1 cellular context compared by ENCODE assay signal in the genomic region with DNA sequence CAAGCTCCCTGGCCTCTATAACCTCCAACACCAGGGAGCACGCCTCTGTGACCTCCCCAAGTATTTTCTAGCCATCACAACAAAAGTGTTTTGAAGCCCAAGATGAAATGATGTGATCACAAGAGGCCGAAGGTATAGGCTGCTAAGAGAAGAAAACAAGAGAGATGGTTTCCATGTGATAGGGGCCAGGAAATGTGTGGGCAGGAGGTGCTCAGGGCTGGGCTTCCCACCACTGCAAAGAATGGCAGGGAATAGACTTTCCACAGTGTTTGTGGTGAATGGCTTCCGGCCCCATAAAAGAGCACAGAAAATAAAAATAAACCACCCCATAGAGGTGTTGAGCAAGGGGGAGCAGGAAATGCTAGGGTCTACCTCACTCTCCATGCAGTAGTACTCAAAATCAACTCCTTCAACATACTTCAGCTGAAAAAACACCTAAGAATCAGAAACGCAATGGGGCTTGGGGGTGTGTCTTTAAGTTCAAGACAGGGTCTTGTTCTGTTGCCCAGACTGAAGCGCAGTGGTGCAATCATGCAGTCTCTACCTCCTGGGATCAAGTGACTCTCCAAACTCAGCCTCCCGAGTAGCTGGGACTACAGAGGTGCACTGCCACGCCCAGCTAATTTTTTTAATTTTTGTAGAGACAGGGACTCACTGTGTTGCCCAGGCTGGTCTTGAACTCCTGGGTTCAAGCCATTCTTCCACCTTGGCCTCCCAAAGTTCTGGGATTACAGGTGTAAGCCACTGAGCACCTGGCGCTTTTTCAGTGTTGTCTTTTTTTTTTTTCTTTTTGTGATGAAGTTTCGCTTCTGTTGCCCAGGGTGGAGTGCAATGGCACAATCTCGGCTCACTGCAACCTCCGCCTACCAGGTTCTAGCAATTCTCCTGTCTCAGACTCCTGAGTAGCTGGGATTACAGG.
TF ChIP-seq lines count a peak whose summit lies in the region.

No MANE protein-coding gene starts in this region.

TF ChIP-seq in HepG2, 621 proteins besides CTCF, POLR2A, EP300 and RAD21 (continued from another document and continues in another):
- TF ChIP-seq, protein P1, sequence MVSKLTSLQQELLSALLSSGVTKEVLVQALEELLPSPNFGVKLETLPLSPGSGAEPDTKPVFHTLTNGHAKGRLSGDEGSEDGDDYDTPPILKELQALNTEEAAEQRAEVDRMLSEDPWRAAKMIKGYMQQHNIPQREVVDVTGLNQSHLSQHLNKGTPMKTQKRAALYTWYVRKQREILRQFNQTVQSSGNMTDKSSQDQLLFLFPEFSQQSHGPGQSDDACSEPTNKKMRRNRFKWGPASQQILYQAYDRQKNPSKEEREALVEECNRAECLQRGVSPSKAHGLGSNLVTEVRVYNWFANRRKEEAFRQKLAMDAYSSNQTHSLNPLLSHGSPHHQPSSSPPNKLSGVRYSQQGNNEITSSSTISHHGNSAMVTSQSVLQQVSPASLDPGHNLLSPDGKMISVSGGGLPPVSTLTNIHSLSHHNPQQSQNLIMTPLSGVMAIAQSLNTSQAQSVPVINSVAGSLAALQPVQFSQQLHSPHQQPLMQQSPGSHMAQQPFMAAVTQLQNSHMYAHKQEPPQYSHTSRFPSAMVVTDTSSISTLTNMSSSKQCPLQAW (CRISPR knock-in tag; IDR thresholded peaks at IDR 0.05), result peak; percentile 76
- TF ChIP-seq KMT2B (CRISPR knock-in tag; IDR thresholded peaks at IDR 0.05), result no peak
- 0 out of 2 replicates have a peak, but pooled peaks have one; percentile 67 for TF ChIP-seq ZNF136 (CRISPR knock-in tag; IDR thresholded peaks at IDR 0.05; ENCODE audit: low read depth)
- TF ChIP-seq ZFP62 (CRISPR knock-in tag; IDR thresholded peaks at IDR 0.05), result no peak
- TF ChIP-seq RARG (CRISPR knock-in tag; IDR thresholded peaks at IDR 0.05; ENCODE audit: low read depth), result no peak
- no peak for TF ChIP-seq MED1 (CRISPR knock-in tag; IDR thresholded peaks at IDR 0.05)
- no peak; the same call in 1 of the 2 replicates for TF ChIP-seq WIZ (CRISPR knock-in tag; IDR thresholded peaks at IDR 0.05)
- peak; percentile 57; the same call in 1 of the 2 replicates for TF ChIP-seq ZNF234 (CRISPR knock-in tag; conservative IDR thresholded peaks at IDR 0.05)
- no peak for TF ChIP-seq ZNF33B (CRISPR knock-in tag; IDR thresholded peaks at IDR 0.05)
- TF ChIP-seq ZFP41 (CRISPR knock-in tag; IDR thresholded peaks at IDR 0.05; ENCODE audit: borderline replicate concordance), result no peak
- peak; percentile 4 for TF ChIP-seq PHF5A (CRISPR knock-in tag; IDR thresholded peaks at IDR 0.05; ENCODE audit: low read depth, unreplicated experiment)
- TF ChIP-seq AKAP8 (CRISPR knock-in tag; IDR thresholded peaks at IDR 0.05), result 0 out of 2 replicates have a peak, but pooled peaks have one; percentile 10
- TF ChIP-seq, protein P2, sequence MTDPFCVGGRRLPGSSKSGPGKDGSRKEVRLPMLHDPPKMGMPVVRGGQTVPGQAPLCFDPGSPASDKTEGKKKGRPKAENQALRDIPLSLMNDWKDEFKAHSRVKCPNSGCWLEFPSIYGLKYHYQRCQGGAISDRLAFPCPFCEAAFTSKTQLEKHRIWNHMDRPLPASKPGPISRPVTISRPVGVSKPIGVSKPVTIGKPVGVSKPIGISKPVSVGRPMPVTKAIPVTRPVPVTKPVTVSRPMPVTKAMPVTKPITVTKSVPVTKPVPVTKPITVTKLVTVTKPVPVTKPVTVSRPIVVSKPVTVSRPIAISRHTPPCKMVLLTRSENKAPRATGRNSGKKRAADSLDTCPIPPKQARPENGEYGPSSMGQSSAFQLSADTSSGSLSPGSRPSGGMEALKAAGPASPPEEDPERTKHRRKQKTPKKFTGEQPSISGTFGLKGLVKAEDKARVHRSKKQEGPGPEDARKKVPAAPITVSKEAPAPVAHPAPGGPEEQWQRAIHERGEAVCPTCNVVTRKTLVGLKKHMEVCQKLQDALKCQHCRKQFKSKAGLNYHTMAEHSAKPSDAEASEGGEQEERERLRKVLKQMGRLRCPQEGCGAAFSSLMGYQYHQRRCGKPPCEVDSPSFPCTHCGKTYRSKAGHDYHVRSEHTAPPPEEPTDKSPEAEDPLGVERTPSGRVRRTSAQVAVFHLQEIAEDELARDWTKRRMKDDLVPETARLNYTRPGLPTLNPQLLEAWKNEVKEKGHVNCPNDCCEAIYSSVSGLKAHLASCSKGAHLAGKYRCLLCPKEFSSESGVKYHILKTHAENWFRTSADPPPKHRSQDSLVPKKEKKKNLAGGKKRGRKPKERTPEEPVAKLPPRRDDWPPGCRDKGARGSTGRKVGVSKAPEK (CRISPR knock-in tag; IDR thresholded peaks at IDR 0.05; ENCODE audit: borderline replicate concordance), result no peak; the same call in 1 of the 2 replicates
- no peak for TF ChIP-seq SALL2 (CRISPR knock-in tag; IDR thresholded peaks at IDR 0.05)
- TF ChIP-seq SPEN (CRISPR knock-in tag; IDR thresholded peaks at IDR 0.05; ENCODE audit: low read depth), result peak; percentile 40; the same call in 1 of the 2 replicates
- TF ChIP-seq FOXP4 (CRISPR knock-in tag; IDR thresholded peaks at IDR 0.05), result 0 out of 2 replicates have a peak, but pooled peaks have one; percentile 4
- no peak for TF ChIP-seq HIVEP1 (CRISPR knock-in tag; IDR thresholded peaks at IDR 0.05)
- TF ChIP-seq ZFP90 (CRISPR knock-in tag; IDR thresholded peaks at IDR 0.05; ENCODE audit: borderline replicate concordance), result 0 out of 2 replicates have a peak, but pooled peaks have one; percentile 30
- TF ChIP-seq ZNF34 (CRISPR knock-in tag; IDR thresholded peaks at IDR 0.05; ENCODE audit: borderline replicate concordance), result no peak
- TF ChIP-seq NFKBIZ (CRISPR knock-in tag; IDR thresholded peaks at IDR 0.05), result no peak
- TF ChIP-seq MTERF4 (CRISPR knock-in tag; IDR thresholded peaks at IDR 0.05), result 0 out of 2 replicates have a peak, but pooled peaks have one; percentile 22
- 0 out of 2 replicates have a peak, but pooled peaks have one; percentile 1 for TF ChIP-seq ZNF350 (CRISPR knock-in tag; IDR thresholded peaks at IDR 0.05; ENCODE audit: borderline replicate concordance, low read depth)
- 0 out of 2 replicates have a peak, but pooled peaks have one; percentile 37 for TF ChIP-seq ZNF563 (CRISPR knock-in tag; IDR thresholded peaks at IDR 0.05)
- TF ChIP-seq, protein P3, sequence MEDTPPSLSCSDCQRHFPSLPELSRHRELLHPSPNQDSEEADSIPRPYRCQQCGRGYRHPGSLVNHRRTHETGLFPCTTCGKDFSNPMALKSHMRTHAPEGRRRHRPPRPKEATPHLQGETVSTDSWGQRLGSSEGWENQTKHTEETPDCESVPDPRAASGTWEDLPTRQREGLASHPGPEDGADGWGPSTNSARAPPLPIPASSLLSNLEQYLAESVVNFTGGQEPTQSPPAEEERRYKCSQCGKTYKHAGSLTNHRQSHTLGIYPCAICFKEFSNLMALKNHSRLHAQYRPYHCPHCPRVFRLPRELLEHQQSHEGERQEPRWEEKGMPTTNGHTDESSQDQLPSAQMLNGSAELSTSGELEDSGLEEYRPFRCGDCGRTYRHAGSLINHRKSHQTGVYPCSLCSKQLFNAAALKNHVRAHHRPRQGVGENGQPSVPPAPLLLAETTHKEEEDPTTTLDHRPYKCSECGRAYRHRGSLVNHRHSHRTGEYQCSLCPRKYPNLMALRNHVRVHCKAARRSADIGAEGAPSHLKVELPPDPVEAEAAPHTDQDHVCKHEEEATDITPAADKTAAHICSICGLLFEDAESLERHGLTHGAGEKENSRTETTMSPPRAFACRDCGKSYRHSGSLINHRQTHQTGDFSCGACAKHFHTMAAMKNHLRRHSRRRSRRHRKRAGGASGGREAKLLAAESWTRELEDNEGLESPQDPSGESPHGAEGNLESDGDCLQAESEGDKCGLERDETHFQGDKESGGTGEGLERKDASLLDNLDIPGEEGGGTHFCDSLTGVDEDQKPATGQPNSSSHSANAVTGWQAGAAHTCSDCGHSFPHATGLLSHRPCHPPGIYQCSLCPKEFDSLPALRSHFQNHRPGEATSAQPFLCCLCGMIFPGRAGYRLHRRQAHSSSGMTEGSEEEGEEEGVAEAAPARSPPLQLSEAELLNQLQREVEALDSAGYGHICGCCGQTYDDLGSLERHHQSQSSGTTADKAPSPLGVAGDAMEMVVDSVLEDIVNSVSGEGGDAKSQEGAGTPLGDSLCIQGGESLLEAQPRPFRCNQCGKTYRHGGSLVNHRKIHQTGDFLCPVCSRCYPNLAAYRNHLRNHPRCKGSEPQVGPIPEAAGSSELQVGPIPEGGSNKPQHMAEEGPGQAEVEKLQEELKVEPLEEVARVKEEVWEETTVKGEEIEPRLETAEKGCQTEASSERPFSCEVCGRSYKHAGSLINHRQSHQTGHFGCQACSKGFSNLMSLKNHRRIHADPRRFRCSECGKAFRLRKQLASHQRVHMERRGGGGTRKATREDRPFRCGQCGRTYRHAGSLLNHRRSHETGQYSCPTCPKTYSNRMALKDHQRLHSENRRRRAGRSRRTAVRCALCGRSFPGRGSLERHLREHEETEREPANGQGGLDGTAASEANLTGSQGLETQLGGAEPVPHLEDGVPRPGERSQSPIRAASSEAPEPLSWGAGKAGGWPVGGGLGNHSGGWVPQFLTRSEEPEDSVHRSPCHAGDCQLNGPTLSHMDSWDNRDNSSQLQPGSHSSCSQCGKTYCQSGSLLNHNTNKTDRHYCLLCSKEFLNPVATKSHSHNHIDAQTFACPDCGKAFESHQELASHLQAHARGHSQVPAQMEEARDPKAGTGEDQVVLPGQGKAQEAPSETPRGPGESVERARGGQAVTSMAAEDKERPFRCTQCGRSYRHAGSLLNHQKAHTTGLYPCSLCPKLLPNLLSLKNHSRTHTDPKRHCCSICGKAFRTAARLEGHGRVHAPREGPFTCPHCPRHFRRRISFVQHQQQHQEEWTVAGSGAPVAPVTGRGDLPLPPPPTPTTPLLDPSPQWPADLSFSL (CRISPR knock-in tag; IDR thresholded peaks at IDR 0.05), result peak; percentile 66
- no peak for TF ChIP-seq SKIL (CRISPR knock-in tag; IDR thresholded peaks at IDR 0.05; ENCODE audit: borderline replicate concordance)
- no peak for TF ChIP-seq ZMAT3 (CRISPR knock-in tag; conservative IDR thresholded peaks at IDR 0.05)
- no peak for TF ChIP-seq EZH2 (conservative IDR thresholded peaks at IDR 0.05; ENCODE audit: low read depth, low read length)
- TF ChIP-seq ZSCAN12 (CRISPR knock-in tag; IDR thresholded peaks at IDR 0.05), result no peak
- no peak; the same call in 1 of the 2 replicates for TF ChIP-seq THAP11 (CRISPR knock-in tag; IDR thresholded peaks at IDR 0.05)
- no peak for TF ChIP-seq SMAD9 (CRISPR knock-in tag; IDR thresholded peaks at IDR 0.05)
- TF ChIP-seq SAFB2 (CRISPR knock-in tag; IDR thresholded peaks at IDR 0.05; ENCODE audit: borderline replicate concordance, low read depth), result no peak
- TF ChIP-seq ATRX (CRISPR knock-in tag; IDR thresholded peaks at IDR 0.05; ENCODE audit: borderline replicate concordance), result no peak
- TF ChIP-seq ESRRA (CRISPR knock-in tag; IDR thresholded peaks at IDR 0.05; ENCODE audit: low read depth), result no peak
- no peak; the same call in 1 of the 2 replicates for TF ChIP-seq ZBTB1 (CRISPR knock-in tag; IDR thresholded peaks at IDR 0.05; ENCODE audit: borderline replicate concordance)
- TF ChIP-seq RXRA (CRISPR knock-in tag; IDR thresholded peaks at IDR 0.05), result no peak
- no peak for TF ChIP-seq MAFF (IDR thresholded peaks at IDR 0.05; ENCODE audit: low read depth, low read length)
- TF ChIP-seq HMG20B (CRISPR knock-in tag; conservative IDR thresholded peaks at IDR 0.05), result no peak
- no peak for TF ChIP-seq CBFB (CRISPR knock-in tag; IDR thresholded peaks at IDR 0.05)
